12 cellular contexts compared by ENCODE assay signal in the genomic region with DNA sequence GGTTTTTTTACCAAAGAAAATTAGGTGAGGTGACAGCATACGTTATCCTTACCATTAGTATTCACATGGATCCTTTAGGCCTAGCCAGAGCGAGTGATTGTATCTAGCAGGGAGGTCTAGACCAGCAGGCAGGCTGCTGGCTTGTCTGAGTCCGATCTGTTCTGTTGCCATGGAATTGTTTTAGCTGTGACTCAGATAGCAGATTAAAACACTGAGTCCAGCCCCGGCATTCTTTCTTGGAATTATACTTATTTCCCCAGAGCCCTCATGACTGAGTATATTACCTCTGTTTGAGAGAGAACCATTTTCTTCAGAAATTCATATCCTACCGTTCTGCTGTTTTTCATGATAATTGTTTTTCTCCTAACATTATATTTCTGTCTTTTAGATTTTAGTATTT. TPM values are rescaled to one million over a fixed set of nuclear protein-coding genes. Genes with fewer than 3 reads are reported as not detected.
DNase-seq lines count a peak whose midpoint lies in the region; ATAC-seq and TF ChIP-seq lines count a peak whose summit lies in the region.
"Had no signal": no experiment of that assay in that cellular context is flagged by ENCODE, and none has a peak within 500 bp of the region (broad histone marks: within the 10 kb centered on the region; RNA-seq: fewer than 3 reads in every experiment).

No MANE protein-coding gene starts in this region.

- peak overlapping the region; percentile 97 for H3K27ac Mint-ChIP-seq in chondrocyte (ENCODE audit: unreplicated experiment)
- H3K27ac Mint-ChIP-seq: activated CD4-positive, alpha-beta memory T cell treated with anti-CD3 and anti-CD28 coated beads, Interleukin-2, amount 10 ng/mL, durations not matched to agents 7 days and 5 days; CD4-positive, alpha-beta memory T cell; stimulated activated memory B cell treated with anti-CD40 and anti-IgM and Interleukin-4, amounts not matched to agents 10 μg/mL and 1 μg/mL and 100 μg/mL, for 72 hours had no signal

- no peak overlapping the region for H3K4me3 Mint-ChIP-seq in chondrocyte (ENCODE audit: unreplicated experiment)
- H3K4me3 Mint-ChIP-seq: activated CD4-positive, alpha-beta memory T cell treated with anti-CD3 and anti-CD28 coated beads, Interleukin-2, amount 10 ng/mL, durations not matched to agents 7 days and 5 days; CD4-positive, alpha-beta memory T cell; stimulated activated memory B cell treated with anti-CD40 and anti-IgM and Interleukin-4, amounts not matched to agents 10 μg/mL and 1 μg/mL and 100 μg/mL, for 72 hours had no signal

- no peaks in the 10 kb centered on the region for H3K9me3 Mint-ChIP-seq in chondrocyte (ENCODE audit: low read depth)
- H3K9me3 Mint-ChIP-seq: activated CD4-positive, alpha-beta memory T cell treated with anti-CD3 and anti-CD28 coated beads, Interleukin-2, amount 10 ng/mL, durations not matched to agents 7 days and 5 days; CD4-positive, alpha-beta memory T cell; stimulated activated memory B cell treated with anti-CD40 and anti-IgM and Interleukin-4, amounts not matched to agents 10 μg/mL and 1 μg/mL and 100 μg/mL, for 72 hours had no signal

- DNase-seq in ACHN (peak; percentile 23), HS-5 (ENCODE audit: low read depth) (peak; percentile 15), chondrocyte (ENCODE audit: low spot score) (no peak), lung microvascular endothelial cell (ENCODE audit: low read depth in 2 of 2) (peak; percentile 52 to 79), NCI-H526 treated with DMSO at 0.1 percent for 48 hours (lab: John Stamatoyannopoulos, UW) (no peak), NK-92 (lab: John Stamatoyannopoulos, UW; ENCODE audit: unreplicated experiment) (no peak)
- DNase-seq: activated CD4-positive, alpha-beta memory T cell treated with anti-CD3 and anti-CD28 coated beads, Interleukin-2, amount 10 ng/mL, durations not matched to agents 7 days and 5 days; CD4-positive, alpha-beta memory T cell had no signal

- peaks cover 37% of the 10 kb centered on the region for H3K4me1 Mint-ChIP-seq in chondrocyte (ENCODE audit: low read depth)
- H3K4me1 Mint-ChIP-seq: activated CD4-positive, alpha-beta memory T cell treated with anti-CD3 and anti-CD28 coated beads, Interleukin-2, amount 10 ng/mL, durations not matched to agents 7 days and 5 days; CD4-positive, alpha-beta memory T cell; stimulated activated memory B cell treated with anti-CD40 and anti-IgM and Interleukin-4, amounts not matched to agents 10 μg/mL and 1 μg/mL and 100 μg/mL, for 72 hours had no signal

- no peaks in the 10 kb centered on the region for H3K27me3 Mint-ChIP-seq in chondrocyte (ENCODE audit: low read depth)
- H3K27me3 Mint-ChIP-seq: activated CD4-positive, alpha-beta memory T cell treated with anti-CD3 and anti-CD28 coated beads, Interleukin-2, amount 10 ng/mL, durations not matched to agents 7 days and 5 days; CD4-positive, alpha-beta memory T cell; stimulated activated memory B cell treated with anti-CD40 and anti-IgM and Interleukin-4, amounts not matched to agents 10 μg/mL and 1 μg/mL and 100 μg/mL, for 72 hours had no signal

- peaks cover 28% of the 10 kb centered on the region for H3K36me3 Mint-ChIP-seq in chondrocyte (ENCODE audit: low read depth)

- no peak for TF ChIP-seq CTCF in chondrocyte (IDR thresholded peaks at IDR 0.05)

- ATAC-seq in GM21529 (IDR thresholded peaks at IDR 0.05; ENCODE audit: unreplicated experiment) (no peak), GM18870 (IDR thresholded peaks at IDR 0.05; ENCODE audit: unreplicated experiment) (no peak)
- ATAC-seq: body of pancreas; stimulated activated memory B cell treated with anti-CD40 and anti-IgM and Interleukin-4, amounts not matched to agents 10 μg/mL and 1 μg/mL and 100 μg/mL, for 72 hours had no signal

- in situ Hi-C loops in ACHN (cut with HindIII; ENCODE audit: low pct_ligation_motif_present, low pct_unique_long_range_greater_than_20kb, low sequenced_read_pairs), result no loop called here

RNA-seq across cellular contexts. Expression of a gene that starts 37.4 kb away (rescaled TPM):
- total RNA-seq in chondrocyte, result 56.0 to 61.0 TPM (median 58.9 TPM) in 3 replicates
- 10.0 and 11.9 TPM in 2 replicates for total RNA-seq in lung microvascular endothelial cell

RNA-seq across cellular contexts. Expression of a gene that starts 54.2 kb away (rescaled TPM):
- total RNA-seq in chondrocyte, result 123 to 126 TPM (median 123 TPM) in 3 replicates
- 18.3 and 22.6 TPM in 2 replicates for total RNA-seq in lung microvascular endothelial cell
- total RNA-seq: activated CD4-positive, alpha-beta memory T cell treated with anti-CD3 and anti-CD28 coated beads, Interleukin-2, amount 10 ng/mL, durations not matched to agents 7 days and 5 days had no signal

Comparison
In these comparisons a context has a peak if more than half of its experiments do, and no peak if none do; other contexts are left out.
1. DNase-seq: peak in ACHN (single experiment), HS-5 (single experiment) and lung microvascular endothelial cell (2 of 2); none in chondrocyte (single experiment), NCI-H526 treated with DMSO at 0.1 percent for 48 hours (single experiment) and NK-92 (single experiment).